In the genomic region with DNA sequence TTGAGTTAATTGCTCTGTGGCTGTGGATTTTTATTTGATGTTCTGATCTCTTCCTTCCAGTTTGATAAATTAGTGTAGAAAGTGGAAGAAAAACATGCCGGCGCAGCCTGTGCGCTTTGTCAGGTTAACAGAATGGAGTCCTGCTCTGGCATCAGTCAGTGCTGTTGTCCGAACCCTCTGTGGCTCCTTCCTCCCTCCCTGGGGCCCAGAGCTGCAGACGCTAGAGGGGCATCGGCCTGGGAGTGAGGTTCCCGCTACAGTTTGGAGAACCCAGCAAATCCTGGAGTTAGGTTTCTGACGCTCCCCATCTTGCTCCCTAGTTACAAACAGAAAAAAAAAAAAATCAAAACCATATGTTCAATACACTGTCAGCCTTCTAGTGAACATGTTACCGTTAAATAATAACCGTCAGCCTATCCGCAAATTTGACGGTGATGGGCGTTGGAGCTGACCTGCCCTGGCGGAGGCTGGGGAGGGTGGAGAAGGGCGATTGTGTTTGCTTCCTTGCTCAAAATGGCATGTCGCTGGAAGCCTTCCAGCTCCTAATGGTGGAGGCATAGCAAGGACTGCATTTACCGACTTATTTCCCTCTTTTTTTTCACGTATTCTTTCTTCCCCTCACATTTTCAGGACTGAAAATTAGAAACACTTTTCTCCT, we compare ENCODE assay signal across 12 cellular contexts. TPM values are rescaled to one million over a fixed set of nuclear protein-coding genes. Genes with fewer than 3 reads are reported as not detected.
DNase-seq lines count a peak whose midpoint lies in the region; ATAC-seq and TF ChIP-seq lines count a peak whose summit lies in the region.
"Had no signal": no experiment of that assay in that cellular context is flagged by ENCODE, and none has a peak within 500 bp of the region (broad histone marks: within the 10 kb centered on the region; RNA-seq: fewer than 3 reads in every experiment).

No MANE protein-coding gene starts in this region.

- H3K36me3 ChIP-seq in heart right ventricle (peaks cover 0 to 4% (median 0%) of the 10 kb centered on the region in 9 donors), right atrium auricular region (no peaks in the 10 kb centered on the region)

- 50 to 52% methylated on average over 18 of the region's 18 CpGs for WGBS in heart right ventricle, 2 donors

- H3K9me3 Mint-ChIP-seq in neural crest cell: peaks cover 3% of the 10 kb centered on the region
- H3K9me3 Mint-ChIP-seq: activated T-helper 17 cell treated with anti-CD3 and anti-CD28 coated beads, Interleukin-2, amount 50 U/mL, for 72 hours had no signal

- H3K4me1 ChIP-seq in heart right ventricle (peaks cover 19 to 100% (median 88%) of the 10 kb centered on the region in 9 donors), right atrium auricular region (peaks cover 0 to 94% of the 10 kb centered on the region in 2 donors)

- H3K9me3 ChIP-seq in heart right ventricle (no peaks in the 10 kb centered on the region), right atrium auricular region (no peaks in the 10 kb centered on the region)

- intact Hi-C loops in heart right ventricle (cut with DNase I): loop anchor here in 1 of 10 donors (5.0 kb wide), 1 partner anchor 42 kb away; no protein-coding TSS in a partner anchor

- peak in 7 of 8 donors; percentile 25 to 66 (median 52) for ATAC-seq in heart right ventricle
- ATAC-seq: activated T-helper 17 cell treated with anti-CD3 and anti-CD28 coated beads, Interleukin-2, amount 50 U/mL, for 72 hours had no signal

- no peak overlapping the region for H3K4me3 Mint-ChIP-seq in neural crest cell
- H3K4me3 Mint-ChIP-seq: activated T-helper 17 cell treated with anti-CD3 and anti-CD28 coated beads, Interleukin-2, amount 50 U/mL, for 72 hours had no signal

- H3K4me3 ChIP-seq in heart right ventricle: peak overlapping the region in 7 of 10 donors; percentile 10 to 39 (median 20)
- no peak overlapping the region for H3K4me3 ChIP-seq in right atrium auricular region
- H3K4me3 ChIP-seq in fibroblast of mammary gland (ENCODE audit: control insufficient read depth, low read depth, low read length): peak overlapping the region; percentile 5

- no peak for TF ChIP-seq CTCF in heart right ventricle (IDR thresholded peaks at IDR 0.05)
- TF ChIP-seq CTCF in right atrium auricular region (IDR thresholded peaks at IDR 0.05): no peak
- no peak for TF ChIP-seq CTCF in fibroblast of mammary gland (conservative IDR thresholded peaks at IDR 0.05; ENCODE audit: control insufficient read depth, insufficient read depth, low read depth, low read length)
- no peak for TF ChIP-seq CTCF in neural crest cell (conservative IDR thresholded peaks at IDR 0.05)

- peak; percentile 33 to 60 for DNase-seq in heart right ventricle
- DNase-seq in right atrium auricular region (ENCODE audit: low spot score): no peak
- peak; percentile 58 for DNase-seq in fibroblast of mammary gland (ENCODE audit: low read depth)
- no peak for DNase-seq in neural crest cell (ENCODE audit: low read depth, low spot score)
- DNase-seq in SKM-1 treated with dmso at 0.1 percent for 144 hours (lab: John Stamatoyannopoulos, UW; ENCODE audit: unreplicated experiment): no peak
- DNase-seq in SW480 (ENCODE audit: low spot score): no peak
- DNase-seq in hepatic stellate cell (ENCODE audit: low spot score): no peak
- no peak for DNase-seq in activated naive CD4-positive, alpha-beta T cell treated with anti-CD3 and anti-CD28 coated beads, Interleukin-2, amount 50 U/mL, for 16 hours
- DNase-seq: DMS79 treated with DMSO at 0.1 percent for 48 hours, NCI-H526 treated with DMSO at 0.1 percent for 48 hours had no signal

- H3K27ac ChIP-seq in heart right ventricle (peak overlapping the region; percentile 3 to 88 (median 52)), right atrium auricular region (peak overlapping the region in 1 of 2 donors; percentile 35)
- H3K27ac ChIP-seq: HL-60 had no signal

- H3K4me1 Mint-ChIP-seq in neural crest cell: peaks cover 77% of the 10 kb centered on the region

- H3K27me3 ChIP-seq in heart right ventricle: no peaks in the 10 kb centered on the region
- H3K27me3 ChIP-seq in right atrium auricular region: no peaks in the 10 kb centered on the region

- no peaks in the 10 kb centered on the region for H3K27me3 Mint-ChIP-seq in neural crest cell (ENCODE audit: low read depth)
- H3K27me3 Mint-ChIP-seq: activated T-helper 17 cell treated with anti-CD3 and anti-CD28 coated beads, Interleukin-2, amount 50 U/mL, for 72 hours had no signal

- H3K27ac Mint-ChIP-seq in neural crest cell (ENCODE audit: unreplicated experiment): peak overlapping the region; percentile 76

- peaks cover 16% of the 10 kb centered on the region for H3K36me3 Mint-ChIP-seq in neural crest cell (ENCODE audit: low read depth)

RNA-seq across cellular contexts. Expression of gene MBNL2, which starts 13.5 kb away (rescaled TPM):
- total RNA-seq in heart right ventricle (10 to 100 TPM; 59.7 to 95.0 (median 85.2) TPM), right atrium auricular region (10 to 100 TPM; 62.0 to 81.6 TPM), neural crest cell (16.9 and 18.7 TPM in 2 replicates)
- 10 to 100 TPM; 17.2 to 18.7 TPM for polyA plus RNA-seq in heart right ventricle

Comparison
In these comparisons a context has a peak if more than half of its experiments do, and no peak if none do; other contexts are left out.
1. DNase-seq: peak in heart right ventricle (2 of 2) and fibroblast of mammary gland (single experiment); none in right atrium auricular region (single experiment), neural crest cell (single experiment), SKM-1 treated with dmso at 0.1 percent for 144 hours (single experiment), SW480 (single experiment), hepatic stellate cell (single experiment) and activated naive CD4-positive, alpha-beta T cell treated with anti-CD3 and anti-CD28 coated beads, Interleukin-2, amount 50 U/mL, for 16 hours (single experiment).
2. H3K4me3 ChIP-seq: peak in heart right ventricle (7 of 10) and fibroblast of mammary gland (single experiment); none in right atrium auricular region (0 of 2).